In genomic region chr10:79116801-79117723, GRCh38 we compare ENCODE assay signal across 8 cellular contexts. TPM values are rescaled to one million over a fixed set of nuclear protein-coding genes. Genes with fewer than 3 reads are reported as not detected.
DNase-seq lines count a peak whose midpoint lies in the region; ATAC-seq and TF ChIP-seq lines count a peak whose summit lies in the region.

No MANE protein-coding gene starts in this region.

- H3K36me3 Mint-ChIP-seq in T-helper 17 cell (ENCODE audit: low read depth): no peaks in the 10 kb centered on the region

- H3K4me3 Mint-ChIP-seq in T-helper 17 cell: no peak overlapping the region

- TF ChIP-seq EP300 in ovary (IDR thresholded peaks at IDR 0.05): no peak

- H3K36me3 ChIP-seq in ovary: no peaks in the 10 kb centered on the region
- H3K36me3 ChIP-seq in effector memory CD4-positive, alpha-beta T cell (ENCODE audit: control insufficient read depth, insufficient read depth, low read length): peaks cover 22% of the 10 kb centered on the region

- no peaks in the 10 kb centered on the region for H3K27me3 Mint-ChIP-seq in T-helper 17 cell

- TF ChIP-seq POLR2A in ovary (IDR thresholded peaks at IDR 0.05): no peak

- H3K27me3 ChIP-seq in ovary: no peaks in the 10 kb centered on the region
- no peaks in the 10 kb centered on the region for H3K27me3 ChIP-seq in effector memory CD4-positive, alpha-beta T cell (replicated peaks; ENCODE audit: control insufficient read depth, insufficient read depth, low read length, poor library complexity, severe bottlenecking)

- ATAC-seq in GM18520 (IDR thresholded peaks at IDR 0.05; ENCODE audit: unreplicated experiment): peak; percentile 72
- peak; percentile 88 for ATAC-seq in HG02588 (IDR thresholded peaks at IDR 0.05; ENCODE audit: unreplicated experiment)
- ATAC-seq in T-helper 17 cell: no peak

- DNase-seq in T-helper 17 cell: no peak
- DNase-seq in myocyte (ENCODE audit: low read depth): peak; percentile 92
- no peak for DNase-seq in ovary
- DNase-seq in T-helper 2 cell: no peak
- DNase-seq in effector memory CD4-positive, alpha-beta T cell: no peak
- DNase-seq in NCI-H345 treated with DMSO at 0.1 percent for 48 hours (lab: John Stamatoyannopoulos, UW; ENCODE audit: unreplicated experiment): no peak

- H3K4me1 Mint-ChIP-seq in T-helper 17 cell: peaks cover 49% of the 10 kb centered on the region

- WGBS in ovary, 3 donors: 61 to 69% (median 67%) methylated on average over 12 of the region's 12 CpGs

- H3K9me3 ChIP-seq in T-helper 17 cell (ENCODE audit: control insufficient read depth, low read length, poor library complexity, severe bottlenecking) (no peaks in the 10 kb centered on the region), ovary (no peaks in the 10 kb centered on the region)
- no peaks in the 10 kb centered on the region for H3K9me3 ChIP-seq in effector memory CD4-positive, alpha-beta T cell (ENCODE audit: control insufficient read depth, low read length)

- intact Hi-C loops in ovary (cut with DNase I): no loop called here

- H3K27ac Mint-ChIP-seq in T-helper 17 cell: peak overlapping the region; percentile 59

- no peak for TF ChIP-seq CTCF in ovary (IDR thresholded peaks at IDR 0.05)

- H3K4me3 ChIP-seq in ovary: no peak overlapping the region
- no peak overlapping the region for H3K4me3 ChIP-seq in effector memory CD4-positive, alpha-beta T cell (ENCODE audit: insufficient read depth, low read depth, low read length, poor library complexity, severe bottlenecking)

- peak overlapping the region in 1 of 2 donors; percentile 32 for H3K27ac ChIP-seq in ovary
- no peak overlapping the region for H3K27ac ChIP-seq in effector memory CD4-positive, alpha-beta T cell (ENCODE audit: insufficient read depth, low read length, poor library complexity, severe bottlenecking)

- H3K4me1 ChIP-seq in ovary (ENCODE audit: insufficient read depth): peaks cover 48% of the 10 kb centered on the region
- peaks cover 10% of the 10 kb centered on the region for H3K4me1 ChIP-seq in effector memory CD4-positive, alpha-beta T cell (ENCODE audit: control insufficient read depth, insufficient read depth, low read length, poor library complexity, severe bottlenecking)

RNA-seq across cellular contexts. Expression of gene ZMIZ1, which starts 48.3 kb away (rescaled TPM):
- total RNA-seq in T-helper 17 cell (10 to 100 TPM; 30.0 to 34.0 TPM), myocyte (7.1 and 10.0 TPM in 2 replicates), ovary (100 to 1,000 TPM in 2 of 7 donors, 10 to 100 TPM in 5; 30.3 to 117 (median 86.3) TPM)
- 23.2 TPM for polyA plus RNA-seq in myocyte (2012)
- 10 to 100 TPM; 36.5 to 40.3 TPM for polyA plus RNA-seq in ovary
